ENCODE assay signal across 13 cellular contexts in the genomic region with DNA sequence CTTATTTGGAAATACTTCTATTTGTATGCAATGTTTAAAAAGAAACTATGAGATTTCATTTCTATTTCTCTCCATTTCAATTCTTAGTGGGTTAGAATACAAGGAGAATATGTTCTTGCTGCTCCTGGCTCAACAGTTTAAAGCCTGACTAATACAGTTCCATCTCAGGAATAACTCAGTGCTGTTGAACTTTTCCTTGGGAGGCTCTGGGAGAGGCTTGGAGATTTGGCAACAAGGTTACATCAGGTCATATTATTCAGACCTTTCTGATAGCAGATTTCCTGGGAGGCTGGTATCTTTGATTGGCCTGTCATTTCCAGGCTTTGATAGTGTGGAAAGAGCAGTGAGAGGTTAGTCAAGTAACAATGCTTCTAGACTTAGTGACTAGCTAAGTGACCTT.
"Had no signal": no experiment of that assay in that cellular context is flagged by ENCODE, and none has a peak within 500 bp of the region (broad histone marks: within the 10 kb centered on the region; RNA-seq: fewer than 3 reads in every experiment).

No MANE protein-coding gene starts in this region.

- DNase-seq: activated CD4-positive, alpha-beta T cell treated with anti-CD3 and anti-CD28 coated beads, Interleukin-2, amount 50 U/mL, for 4 hours; activated gamma-delta T cell; endodermal cell; lower lobe of right lung; sigmoid colon; stimulated activated naive B cell treated with anti-CD40 and anti-IgM and Interleukin-4, amounts not matched to agents 10 μg/mL and 1 μg/mL and 100 μg/mL, for 72 hours had no signal

- H3K36me3 Mint-ChIP-seq: activated naive CD4-positive, alpha-beta T cell treated with anti-CD3 and anti-CD28 coated beads, Interleukin-2, amount 50 U/mL, for 24 hours; natural killer cell treated with Interleukin-12 subunit alpha and Interleukin-12 subunit beta and Interleukin-15 and Interleukin-18, amount 100 ng/mL, for 72 hours; stimulated activated naive B cell treated with anti-CD40 and anti-IgM and Interleukin-4, amounts not matched to agents 10 μg/mL and 1 μg/mL and 100 μg/mL, for 72 hours had no signal

- H3K4me1 ChIP-seq: lower lobe of right lung, sigmoid colon had no signal

- H3K9me3 ChIP-seq: lower lobe of right lung, sigmoid colon had no signal

- H3K4me1 Mint-ChIP-seq: activated naive CD4-positive, alpha-beta T cell treated with anti-CD3 and anti-CD28 coated beads, Interleukin-2, amount 50 U/mL, for 24 hours; endodermal cell; stimulated activated naive B cell treated with anti-CD40 and anti-IgM and Interleukin-4, amounts not matched to agents 10 μg/mL and 1 μg/mL and 100 μg/mL, for 72 hours had no signal

- H3K27me3 ChIP-seq: cardiac muscle cell, sigmoid colon had no signal

- H3K36me3 ChIP-seq: cardiac muscle cell, lower lobe of right lung, sigmoid colon had no signal

- FAIRE-seq: colon, TTC549 had no signal

- H3K4me3 ChIP-seq: cardiac muscle cell, lower lobe of right lung, sigmoid colon, SK-N-MC had no signal

- ATAC-seq: lower lobe of right lung; natural killer cell treated with Interleukin-12 subunit alpha and Interleukin-12 subunit beta and Interleukin-15 and Interleukin-18, amount 100 ng/mL, for 72 hours; stimulated activated naive B cell treated with anti-CD40 and anti-IgM and Interleukin-4, amounts not matched to agents 10 μg/mL and 1 μg/mL and 100 μg/mL, for 72 hours had no signal

- H3K27me3 Mint-ChIP-seq: activated naive CD4-positive, alpha-beta T cell treated with anti-CD3 and anti-CD28 coated beads, Interleukin-2, amount 50 U/mL, for 24 hours; natural killer cell treated with Interleukin-12 subunit alpha and Interleukin-12 subunit beta and Interleukin-15 and Interleukin-18, amount 100 ng/mL, for 72 hours had no signal

- H3K27ac ChIP-seq: cardiac muscle cell, lower lobe of right lung, sigmoid colon, SK-N-MC had no signal

- H3K9me3 Mint-ChIP-seq: endodermal cell; stimulated activated naive B cell treated with anti-CD40 and anti-IgM and Interleukin-4, amounts not matched to agents 10 μg/mL and 1 μg/mL and 100 μg/mL, for 72 hours; T-helper 2 cell treated with Interferon-gamma antibody and Interleukin-4, amounts not matched to agents 5 μg/mL and 100 μg/mL, for 36 hours had no signal

- H3K27ac Mint-ChIP-seq: activated naive CD4-positive, alpha-beta T cell treated with anti-CD3 and anti-CD28 coated beads, Interleukin-2, amount 50 U/mL, for 24 hours; endodermal cell; natural killer cell treated with Interleukin-12 subunit alpha and Interleukin-12 subunit beta and Interleukin-15 and Interleukin-18, amount 100 ng/mL, for 72 hours; stimulated activated naive B cell treated with anti-CD40 and anti-IgM and Interleukin-4, amounts not matched to agents 10 μg/mL and 1 μg/mL and 100 μg/mL, for 72 hours; T-helper 2 cell treated with Interferon-gamma antibody and Interleukin-4, amounts not matched to agents 5 μg/mL and 100 μg/mL, for 36 hours had no signal

- H3K4me3 Mint-ChIP-seq: activated naive CD4-positive, alpha-beta T cell treated with anti-CD3 and anti-CD28 coated beads, Interleukin-2, amount 50 U/mL, for 24 hours; endodermal cell; natural killer cell treated with Interleukin-12 subunit alpha and Interleukin-12 subunit beta and Interleukin-15 and Interleukin-18, amount 100 ng/mL, for 72 hours; stimulated activated naive B cell treated with anti-CD40 and anti-IgM and Interleukin-4, amounts not matched to agents 10 μg/mL and 1 μg/mL and 100 μg/mL, for 72 hours; T-helper 2 cell treated with Interferon-gamma antibody and Interleukin-4, amounts not matched to agents 5 μg/mL and 100 μg/mL, for 36 hours had no signal
